Comparison of ENCODE assay signal across 20 cellular contexts in the genomic region with DNA sequence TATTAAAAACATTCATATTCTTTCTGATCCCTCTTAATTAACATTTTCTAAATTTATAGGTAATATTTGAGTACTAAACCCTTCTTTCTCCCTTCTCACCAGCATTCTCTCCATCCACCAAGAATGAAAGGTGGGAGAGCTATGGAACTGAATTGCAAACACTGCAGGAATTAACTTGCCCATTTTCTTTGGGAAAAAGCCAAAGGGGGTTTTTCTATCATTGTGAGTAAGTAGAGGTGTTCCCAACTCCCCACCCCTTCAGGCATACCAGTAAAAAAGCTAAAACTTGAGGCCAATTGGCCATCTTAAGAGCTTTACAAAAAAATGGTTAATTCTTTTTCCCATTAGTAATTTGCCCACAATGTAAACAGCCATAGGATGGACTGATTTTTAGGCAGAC.
"Had no signal": no experiment of that assay in that cellular context is flagged by ENCODE, and none has a peak within 500 bp of the region (broad histone marks: within the 10 kb centered on the region; RNA-seq: fewer than 3 reads in every experiment).

No MANE protein-coding gene starts in this region.

- H3K9me3 Mint-ChIP-seq: activated naive CD4-positive, alpha-beta T cell treated with anti-CD3 and anti-CD28 coated beads, Interleukin-2, amount 10 ng/mL, durations not matched to agents 7 days and 5 days; T-helper 2 cell treated with Interferon-gamma antibody and Interleukin-4, amounts not matched to agents 5 μg/mL and 100 μg/mL, for 36 hours had no signal

- DNase-seq: activated CD4-positive, alpha-beta T cell treated with anti-CD3 and anti-CD28 coated beads for 36 hours; activated CD4-positive, alpha-beta T cell treated with anti-CD3 and anti-CD28 coated beads, Interleukin-2, amount 50 U/mL, for 48 hours; activated naive CD4-positive, alpha-beta T cell treated with anti-CD3 and anti-CD28 coated beads, Interleukin-2, amount 10 ng/mL, durations not matched to agents 7 days and 5 days; endodermal cell; hypothalamus; kidney; midbrain; nephron progenitor cell; occipital lobe; retina; stimulated activated CD4-positive, alpha-beta T cell treated with anti-CD3 and anti-CD28 coated beads, Interleukin-2, amount 100 ng/mL, for 24 hours; stimulated activated naive CD8-positive, alpha-beta T cell treated with anti-CD3 and anti-CD28 coated beads, Interleukin-15, Interleukin-2, amounts not matched to agents 100 U/mL and 50 U/mL, for 24 hours; SW 1271 had no signal

- H3K27ac ChIP-seq: tibial nerve had no signal

- H3K27ac Mint-ChIP-seq: activated naive CD4-positive, alpha-beta T cell treated with anti-CD3 and anti-CD28 coated beads, Interleukin-2, amount 10 ng/mL, durations not matched to agents 7 days and 5 days; endodermal cell; nephron progenitor cell; T-helper 2 cell treated with Interferon-gamma antibody and Interleukin-4, amounts not matched to agents 5 μg/mL and 100 μg/mL, for 36 hours had no signal

- FAIRE-seq: frontal cortex, kidney, TTC549, urothelium cell line had no signal

- H3K27me3 Mint-ChIP-seq: activated CD4-positive, alpha-beta T cell treated with anti-CD3 and anti-CD28 coated beads for 36 hours; activated naive CD4-positive, alpha-beta T cell treated with anti-CD3 and anti-CD28 coated beads, Interleukin-2, amount 10 ng/mL, durations not matched to agents 7 days and 5 days had no signal

- H3K4me3 Mint-ChIP-seq: activated CD4-positive, alpha-beta T cell treated with anti-CD3 and anti-CD28 coated beads for 36 hours; activated naive CD4-positive, alpha-beta T cell treated with anti-CD3 and anti-CD28 coated beads, Interleukin-2, amount 10 ng/mL, durations not matched to agents 7 days and 5 days; endodermal cell; nephron progenitor cell; T-helper 2 cell treated with Interferon-gamma antibody and Interleukin-4, amounts not matched to agents 5 μg/mL and 100 μg/mL, for 36 hours had no signal

- H3K4me3 ChIP-seq: lung, tibial nerve had no signal

- ATAC-seq: activated CD4-positive, alpha-beta T cell treated with anti-CD3 and anti-CD28 coated beads for 36 hours; left lobe of liver; stimulated activated naive CD8-positive, alpha-beta T cell treated with anti-CD3 and anti-CD28 coated beads, Interleukin-15, Interleukin-2, amounts not matched to agents 100 U/mL and 50 U/mL, for 24 hours had no signal

- H3K36me3 ChIP-seq: tibial nerve had no signal

- H3K9me3 ChIP-seq: tibial nerve had no signal

- H3K27me3 ChIP-seq: tibial nerve had no signal
